ENCODE assay signal across 9 cellular contexts in genomic region chr6:20319520-20320357, GRCh38.
DNase-seq lines count a peak whose midpoint lies in the region; ATAC-seq, FAIRE-seq and TF ChIP-seq lines count a peak whose summit lies in the region.
"Had no signal": no experiment of that assay in that cellular context is flagged by ENCODE, and none has a peak within 500 bp of the region (broad histone marks: within the 10 kb centered on the region; RNA-seq: fewer than 3 reads in every experiment).

No MANE protein-coding gene starts in this region.

- no peak for TF ChIP-seq RAD21 in HepG2 (CRISPR knock-in tag; IDR thresholded peaks at IDR 0.05)

- WGBS in HepG2 (ENCODE audit: low lambda C conversion rate): 64% methylated on average over 22 of the region's 23 CpGs

- H4K20me1 ChIP-seq in HepG2 (ENCODE audit: insufficient read depth, low read length): no peaks in the 10 kb centered on the region

- H3K27me3 ChIP-seq in HL-60 (ENCODE audit: insufficient read depth, poor library complexity, severe bottlenecking) (no peaks in the 10 kb centered on the region), HepG2 (ENCODE audit: control insufficient read depth in 1 of 2, insufficient read depth in 2 of 2, low read length in 2 of 2) (peaks cover 0 to 4% of the 10 kb centered on the region in 2 experiments; a peak in 1 of 5 replicates)

- no peak for TF ChIP-seq CTCF in CD14-positive monocyte (IDR thresholded peaks at IDR 0.05)
- TF ChIP-seq CTCF in GM20000 (IDR thresholded peaks at IDR 0.05; ENCODE audit: extremely low read depth, missing control alignments): no peak
- TF ChIP-seq CTCF in HL-60 (IDR thresholded peaks at IDR 0.05; ENCODE audit: insufficient read depth, low read length): no peak
- TF ChIP-seq CTCF in HepG2 (CRISPR knock-in tag; IDR thresholded peaks at IDR 0.05): no peak

- H3K4me3 ChIP-seq in HL-60 (replicated peaks; ENCODE audit: insufficient read depth, low read length) (peak overlapping the region; percentile 23), HepG2 (replicated peaks in 1 of 3; ENCODE audit: insufficient read depth in 1 of 3, low read depth in 2 of 3, low read length in 3 of 3) (no peak overlapping the region)

- H3K9me3 Mint-ChIP-seq in CD14-positive monocyte: peaks cover 3 to 15% (median 10%) of the 10 kb centered on the region in 7 donors
- H3K9me3 Mint-ChIP-seq in stimulated activated naive B cell treated with anti-CD40 and anti-IgM and Interleukin-4, amounts not matched to agents 10 μg/mL and 1 μg/mL and 100 μg/mL, for 72 hours: peaks cover 3 to 9% of the 10 kb centered on the region in 2 donors

- H2AFZ ChIP-seq in HepG2 (ENCODE audit: low read length): no peak overlapping the region

- H3K27me3 Mint-ChIP-seq in CD14-positive monocyte (ENCODE audit: low read depth in 3 of 3): peaks cover 0 to 1% (median 0%) of the 10 kb centered on the region in 3 donors
- H3K27me3 Mint-ChIP-seq in stimulated activated naive B cell treated with anti-CD40 and anti-IgM and Interleukin-4, amounts not matched to agents 10 μg/mL and 1 μg/mL and 100 μg/mL, for 72 hours: peaks cover 5 to 6% of the 10 kb centered on the region in 2 donors

- H3K4me3 Mint-ChIP-seq in CD14-positive monocyte: peak overlapping the region; percentile 76 to 91
- H3K4me3 Mint-ChIP-seq in stimulated activated naive B cell treated with anti-CD40 and anti-IgM and Interleukin-4, amounts not matched to agents 10 μg/mL and 1 μg/mL and 100 μg/mL, for 72 hours: peak overlapping the region; percentile 79 to 82

- TF ChIP-seq EP300 in HepG2 (IDR thresholded peaks at IDR 0.05; ENCODE audit: low read depth in 2 of 2, low read length in 2 of 2): no peak
- TF ChIP-seq EP300 in HepG2 (CRISPR knock-in tag; IDR thresholded peaks at IDR 0.05; ENCODE audit: borderline replicate concordance): no peak

- H3K4me2 ChIP-seq in HepG2 (ENCODE audit: low read depth, low read length): no peak overlapping the region

- H3K79me2 ChIP-seq in HepG2 (ENCODE audit: insufficient read depth, low read length): no peaks in the 10 kb centered on the region

- CTCF ChIA-PET in HepG2 (lab: Yijun Ruan, JAX; ENCODE audit: low intra/inter-chr PET ratio, low total read pairs): no interaction called here

- intact Hi-C loops in CD14-positive monocyte (cut with micrococcal nuclease): loop anchor here (5.0 to 10.0 kb wide), 2 partner anchors 83 to 215 kb away; partner anchors contain the start of genes CDKAL1 (in 1 of the 2) and E2F3 (in 1 of the 2)
- intact Hi-C loops in HepG2 (cut with micrococcal nuclease; ENCODE audit: unreplicated experiment): no loop called here

- no peaks in the 10 kb centered on the region for H3K36me3 ChIP-seq in HepG2 (replicated peaks in 1 of 2; ENCODE audit: control insufficient read depth in 1 of 2, insufficient read depth in 2 of 2, low read length in 2 of 2)

- TF ChIP-seq POLR2A in HepG2 (IDR thresholded peaks at IDR 0.05; ENCODE audit: insufficient read depth in 1 of 2, low read depth in 2 of 2, low read length in 2 of 2): no peak

- no peak overlapping the region for H3K9ac ChIP-seq in HepG2 (ENCODE audit: insufficient read depth, low read depth, low read length)

- FAIRE-seq in HepG2 (lab: Jason Lieb, UNC): no peak
- FAIRE-seq: bronchial epithelial cell had no signal

- H3K27ac ChIP-seq in HL-60 (replicated peaks) (peak overlapping the region; percentile 84), HepG2 (ENCODE audit: extremely low read length, insufficient read depth, low read length) (no peak overlapping the region)

- H3K9me3 ChIP-seq in HepG2 (ENCODE audit: low read length): no peaks in the 10 kb centered on the region

- BruUV-seq in HepG2 (replicated peaks; lab: Mats Ljungman, UMichigan): no TSS peak

- peak overlapping the region; percentile 93 to 98 (median 94) for H3K27ac Mint-ChIP-seq in CD14-positive monocyte
- peak overlapping the region; percentile 93 for H3K27ac Mint-ChIP-seq in stimulated activated naive B cell treated with anti-CD40 and anti-IgM and Interleukin-4, amounts not matched to agents 10 μg/mL and 1 μg/mL and 100 μg/mL, for 72 hours

- no peaks in the 10 kb centered on the region for H3K4me1 ChIP-seq in HepG2 (ENCODE audit: insufficient read depth, low read length)

- DNase-seq in CD14-positive monocyte (ENCODE audit: low spot score): peak; percentile 79
- peak; percentile 88 for DNase-seq in GM20000 (ENCODE audit: low spot score)
- DNase-seq in HL-60 (ENCODE audit: low read depth in 1 of 2, low spot score in 1 of 2): peak; percentile 91 to 92
- DNase-seq in activated CD8-positive, alpha-beta memory T cell treated with anti-CD3 and anti-CD28 coated beads for 48 hours (ENCODE audit: low read depth in 2 of 3, low spot score in 2 of 3): peak; percentile 18 to 36 (median 19)
- DNase-seq in HepG2 (ENCODE audit: low spot score): no peak
- peak; percentile 86 for DNase-seq in stimulated activated naive B cell treated with anti-CD40 and anti-IgM and Interleukin-4, amounts not matched to agents 10 μg/mL and 1 μg/mL and 100 μg/mL, for 72 hours
- no peak for DNase-seq in DMS153 (lab: John Stamatoyannopoulos, UW)
- no peak for DNase-seq in dedifferentiated amniotic fluid mesenchymal stem cell (ENCODE audit: extremely low spot score)

- POLR2A ChIA-PET in HepG2 (lab: Yijun Ruan, JAX): no interaction called here

- no peaks in the 10 kb centered on the region for H3K36me3 Mint-ChIP-seq in CD14-positive monocyte
- peaks cover 3% of the 10 kb centered on the region in 2 donors for H3K36me3 Mint-ChIP-seq in stimulated activated naive B cell treated with anti-CD40 and anti-IgM and Interleukin-4, amounts not matched to agents 10 μg/mL and 1 μg/mL and 100 μg/mL, for 72 hours

- H3K4me1 Mint-ChIP-seq in CD14-positive monocyte: peaks cover 15% of the 10 kb centered on the region
- peaks cover 6 to 16% of the 10 kb centered on the region in 2 donors for H3K4me1 Mint-ChIP-seq in stimulated activated naive B cell treated with anti-CD40 and anti-IgM and Interleukin-4, amounts not matched to agents 10 μg/mL and 1 μg/mL and 100 μg/mL, for 72 hours

- in situ Hi-C loops in HepG2 (cut with HindIII; ENCODE audit: extremely low pct_ligation_motif_present, low pct_unique_long_range_greater_than_20kb): no loop called here

- ATAC-seq in HepG2: peak; percentile 59
- peak; percentile 99 for ATAC-seq in stimulated activated naive B cell treated with anti-CD40 and anti-IgM and Interleukin-4, amounts not matched to agents 10 μg/mL and 1 μg/mL and 100 μg/mL, for 72 hours (replicated peaks)

TF ChIP-seq in HepG2, 621 proteins besides CTCF, POLR2A, EP300 and RAD21:
- TF ChIP-seq GMEB2 (CRISPR knock-in tag; IDR thresholded peaks at IDR 0.05; ENCODE audit: low read depth) (no peak), FOXA3 (CRISPR knock-in tag; IDR thresholded peaks at IDR 0.05) (no peak), PLSCR1 (CRISPR knock-in tag; IDR thresholded peaks at IDR 0.05; ENCODE audit: borderline replicate concordance) (no peak)
TF ChIP-seq in HepG2: peak in this region for 0.

Comparison
In these comparisons a context has a peak if more than half of its experiments do, and no peak if none do; other contexts are left out.
1. DNase-seq: peak in CD14-positive monocyte (single experiment), GM20000 (single experiment), HL-60 (2 of 2), activated CD8-positive, alpha-beta memory T cell treated with anti-CD3 and anti-CD28 coated beads for 48 hours (3 of 3) and stimulated activated naive B cell treated with anti-CD40 and anti-IgM and Interleukin-4, amounts not matched to agents 10 μg/mL and 1 μg/mL and 100 μg/mL, for 72 hours (single experiment); none in HepG2 (single experiment), DMS153 (single experiment) and dedifferentiated amniotic fluid mesenchymal stem cell (single experiment).